ENCODE assay signal across 8 cellular contexts in genomic region chr4:128060130-128060619, GRCh38.
A peak's percentile ranks its signal among the peaks of the same experiment; 100 is the strongest.
DNase-seq lines count a peak whose midpoint lies in the region; ATAC-seq and TF ChIP-seq lines count a peak whose summit lies in the region.

No MANE protein-coding gene starts in this region.

- no peak for ATAC-seq in GM21717 (IDR thresholded peaks at IDR 0.05; ENCODE audit: unreplicated experiment)
- ATAC-seq in GM19455 (IDR thresholded peaks at IDR 0.05; ENCODE audit: unreplicated experiment) = no peak

- H3K9me3 ChIP-seq in mucosa of stomach (ENCODE audit: control insufficient read depth, low read length) = no peaks in the 10 kb centered on the region

- H3K4me3 ChIP-seq in coronary artery (peak overlapping the region; percentile 87), mucosa of stomach (ENCODE audit: low read length) (peak overlapping the region; percentile 61)

- peak overlapping the region; percentile 99 for H3K9ac ChIP-seq in mucosa of stomach (ENCODE audit: low read length)

- H3K27me3 ChIP-seq in mucosa of stomach (ENCODE audit: control insufficient read depth, insufficient read depth, low read length) = no peaks in the 10 kb centered on the region

- no peaks in the 10 kb centered on the region for H3K36me3 ChIP-seq in mucosa of stomach (ENCODE audit: control insufficient read depth, insufficient read depth, low read length)

- no peak for TF ChIP-seq CTCF in coronary artery (IDR thresholded peaks at IDR 0.05)

- peak overlapping the region; percentile 88 to 96 for H3K27ac ChIP-seq in coronary artery

- DNase-seq in EH (ENCODE audit: low read depth) (peak; percentile 14), NAMALWA (ENCODE audit: low spot score) (peak; percentile 27), coronary artery (ENCODE audit: low spot score) (no peak), NCI-H2107 (lab: John Stamatoyannopoulos, UW) (no peak), medulla oblongata (ENCODE audit: extremely low spot score) (no peak)

- H3K4me1 ChIP-seq in mucosa of stomach (ENCODE audit: control insufficient read depth, insufficient read depth, low read length) = no peaks in the 10 kb centered on the region

Comparison
In these comparisons a context has a peak if more than half of its experiments do, and no peak if none do; other contexts are left out.
1. DNase-seq: peak in EH (single experiment) and NAMALWA (single experiment); none in coronary artery (single experiment), NCI-H2107 (single experiment) and medulla oblongata (single experiment).